In the genomic region with DNA sequence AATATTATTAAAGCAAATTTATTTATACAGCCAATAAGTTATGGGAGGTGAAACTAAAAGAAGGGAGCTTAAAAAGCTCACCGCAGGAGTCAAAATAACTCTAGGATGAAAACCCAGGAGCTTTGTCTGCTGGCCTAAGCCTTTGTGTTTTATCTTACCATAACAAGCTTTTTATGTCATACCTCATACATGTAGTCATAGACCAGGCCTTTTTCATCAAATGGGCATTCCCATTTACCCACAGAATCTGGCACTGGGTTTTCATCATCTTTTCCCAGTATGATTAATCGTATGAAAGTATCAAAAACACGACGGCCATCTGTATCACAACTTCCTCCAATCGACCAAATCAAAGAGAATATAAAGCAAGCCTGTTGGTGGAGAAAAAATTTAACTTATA, we compare ENCODE assay signal across 22 cellular contexts.
"Had no signal": no experiment of that assay in that cellular context is flagged by ENCODE, and none has a peak within 500 bp of the region (broad histone marks: within the 10 kb centered on the region; RNA-seq: fewer than 3 reads in every experiment).

No MANE protein-coding gene starts in this region.

- H3K36me3 ChIP-seq: ascending aorta, Peyer's patch, SJCRH30 had no signal

- H3K9ac ChIP-seq: SK-N-SH had no signal

- H3K27me3 ChIP-seq: ascending aorta, Peyer's patch, SJCRH30 had no signal

- H3K9me3 ChIP-seq: ascending aorta, Peyer's patch, SJCRH30, SK-N-SH had no signal

- H3K4me1 ChIP-seq: ascending aorta, Peyer's patch, SJCRH30 had no signal

- H3K27ac ChIP-seq: ascending aorta, Peyer's patch, RWPE1, SJCRH30 had no signal

- ATAC-seq: activated CD4-positive, CD25-positive, alpha-beta regulatory T cell treated with anti-CD3 and anti-CD28 coated beads, Interleukin-2, amount 50 U/mL, for 24 hours; activated CD8-positive, alpha-beta T cell treated with anti-CD3 and anti-CD28 coated beads, Interleukin-2, amount 10 ng/mL, durations not matched to agents 7 days and 5 days had no signal

- H3K4me3 ChIP-seq: ascending aorta, Peyer's patch, SJCRH30 had no signal

- H3K4me2 ChIP-seq: SK-N-SH had no signal

- DNase-seq: activated CD4-positive, alpha-beta T cell treated with anti-CD3 and anti-CD28 coated beads for 48 hours; activated CD4-positive, alpha-beta T cell treated with anti-CD3 and anti-CD28 coated beads, Interleukin-2, amount 50 U/mL, for 4 hours; activated CD8-positive, alpha-beta memory T cell treated with anti-CD3 and anti-CD28 coated beads, Interleukin-2, amount 50 U/mL, for 48 hours; activated CD8-positive, alpha-beta T cell treated with anti-CD3 and anti-CD28 coated beads, Interleukin-2, amount 10 ng/mL, durations not matched to agents 7 days and 5 days; activated effector memory CD4-positive, alpha-beta T cell treated with Interleukin-2 at 50 U/mL for 16 hours; activated naive CD4-positive, alpha-beta T cell; activated T-cell treated with anti-CD3 and anti-CD28 coated beads, Interleukin-2, amount 50 U/mL, for 24 hours; amniotic stem cell; caudate nucleus; NCI-H1105 treated with DMSO at 0.1 percent for 48 hours; NCI-H1436 treated with DMSO at 0.1 percent for 48 hours; NCI-H187; NCI-H2081; NCI-H510A treated with DMSO at 0.1 percent for 48 hours; Peyer's patch; Right ventricle myocardium superior; SJCRH30; SK-N-SH; SW 1271 had no signal
